In genomic region chr1:180181048-180181447, GRCh38 we compare ENCODE assay signal across 10 cellular contexts. TPM values are rescaled to one million over a fixed set of nuclear protein-coding genes. Genes with fewer than 3 reads are reported as not detected.
DNase-seq lines count a peak whose midpoint lies in the region; ATAC-seq, FAIRE-seq and TF ChIP-seq lines count a peak whose summit lies in the region.
"Had no signal": no experiment of that assay in that cellular context is flagged by ENCODE, and none has a peak within 500 bp of the region (broad histone marks: within the 10 kb centered on the region; RNA-seq: fewer than 3 reads in every experiment).

No MANE protein-coding gene starts in this region.

- no peak for ATAC-seq in stimulated activated naive CD8-positive, alpha-beta T cell treated with anti-CD3 and anti-CD28 coated beads, Interleukin-15, Interleukin-2, amounts not matched to agents 100 U/mL and 50 U/mL, for 24 hours
- no peak for ATAC-seq in stimulated activated naive CD8-positive, alpha-beta T cell treated with anti-CD3 and anti-CD28 coated beads, Interleukin-15, amount 100 ng/mL, for 72 hours
- ATAC-seq in aorta (ENCODE audit: low FRiP score) = no peak
- no peak for ATAC-seq in effector memory CD8-positive, alpha-beta T cell (replicated peaks)

- H3K4me1 ChIP-seq in aorta (ENCODE audit: control insufficient read depth in 1 of 2, insufficient read depth in 2 of 2, low read length in 2 of 2) = no peaks in the 10 kb centered on the region
- H3K4me1 ChIP-seq in CD4-positive, alpha-beta memory T cell (ENCODE audit: insufficient read depth, low read length) = no peaks in the 10 kb centered on the region

- no peak overlapping the region for H3K27ac Mint-ChIP-seq in stimulated activated naive CD8-positive, alpha-beta T cell treated with anti-CD3 and anti-CD28 coated beads, Interleukin-15, amount 100 ng/mL, for 72 hours
- H3K27ac Mint-ChIP-seq in CD4-positive, alpha-beta memory T cell = no peak overlapping the region
- no peak overlapping the region for H3K27ac Mint-ChIP-seq in effector memory CD8-positive, alpha-beta T cell

- H3K4me3 Mint-ChIP-seq in stimulated activated naive CD8-positive, alpha-beta T cell treated with anti-CD3 and anti-CD28 coated beads, Interleukin-15, amount 100 ng/mL, for 72 hours = no peak overlapping the region
- H3K4me3 Mint-ChIP-seq in CD4-positive, alpha-beta memory T cell = no peak overlapping the region
- no peak overlapping the region for H3K4me3 Mint-ChIP-seq in effector memory CD8-positive, alpha-beta T cell

- no peaks in the 10 kb centered on the region for H3K27me3 ChIP-seq in aorta (ENCODE audit: control insufficient read depth in 1 of 2, insufficient read depth in 2 of 2, low read length in 1 of 2)
- no peaks in the 10 kb centered on the region for H3K27me3 ChIP-seq in CD4-positive, alpha-beta memory T cell (ENCODE audit: insufficient read depth, low read length)

- intact Hi-C loops in aorta (cut with DNase I) = loop anchor here in 1 of 2 donors (10.0 kb wide), 1 partner anchor 304 kb away; no protein-coding TSS in a partner anchor
- intact Hi-C loops in CD4-positive, alpha-beta memory T cell (cut with micrococcal nuclease) = no loop called here

- no peaks in the 10 kb centered on the region for H3K4me1 Mint-ChIP-seq in stimulated activated naive CD8-positive, alpha-beta T cell treated with anti-CD3 and anti-CD28 coated beads, Interleukin-15, amount 100 ng/mL, for 72 hours
- peaks cover 0 to 4% (median 0%) of the 10 kb centered on the region in 4 donors for H3K4me1 Mint-ChIP-seq in CD4-positive, alpha-beta memory T cell
- H3K4me1 Mint-ChIP-seq in effector memory CD8-positive, alpha-beta T cell (ENCODE audit: low read depth in 2 of 2) = peaks cover 0 to 7% of the 10 kb centered on the region in 2 donors

- no peak overlapping the region for H3K27ac ChIP-seq in aorta (ENCODE audit: low read depth in 1 of 2, low read length in 2 of 2)
- no peak overlapping the region for H3K27ac ChIP-seq in CD4-positive, alpha-beta memory T cell (ENCODE audit: low read depth, low read length)
- H3K27ac ChIP-seq: epithelial cell of prostate had no signal

- H3K27me3 Mint-ChIP-seq in stimulated activated naive CD8-positive, alpha-beta T cell treated with anti-CD3 and anti-CD28 coated beads, Interleukin-15, amount 100 ng/mL, for 72 hours = no peaks in the 10 kb centered on the region
- no peaks in the 10 kb centered on the region for H3K27me3 Mint-ChIP-seq in CD4-positive, alpha-beta memory T cell
- no peaks in the 10 kb centered on the region for H3K27me3 Mint-ChIP-seq in effector memory CD8-positive, alpha-beta T cell

- WGBS in aorta, 2 donors = 67 to 69% methylated on average over 7 of the region's 7 CpGs

- H3K36me3 ChIP-seq in aorta (ENCODE audit: control insufficient read depth in 1 of 2, insufficient read depth in 2 of 2, low read length in 1 of 2) = peaks cover 0 to 4% of the 10 kb centered on the region in 2 donors
- no peaks in the 10 kb centered on the region for H3K36me3 ChIP-seq in CD4-positive, alpha-beta memory T cell (ENCODE audit: insufficient read depth, low read length)

- POLR2A ChIA-PET in CD4-positive, alpha-beta memory T cell (lab: Charles Lee; ENCODE audit: partially characterized antibody) = no interaction called here

- no peaks in the 10 kb centered on the region for H3K9me3 Mint-ChIP-seq in stimulated activated naive CD8-positive, alpha-beta T cell treated with anti-CD3 and anti-CD28 coated beads, Interleukin-15, amount 100 ng/mL, for 72 hours
- peaks cover 0 to 2% (median 0%) of the 10 kb centered on the region in 8 donors for H3K9me3 Mint-ChIP-seq in CD4-positive, alpha-beta memory T cell
- no peaks in the 10 kb centered on the region for H3K9me3 Mint-ChIP-seq in effector memory CD8-positive, alpha-beta T cell

- FAIRE-seq in GM12891 (lab: Jason Lieb, UNC) = no peak

- peak; percentile 32 for TF ChIP-seq CTCF in epithelial cell of esophagus (IDR thresholded peaks at IDR 0.05; ENCODE audit: insufficient read depth, low read depth, low read length, missing control alignments)

- H3K36me3 Mint-ChIP-seq in CD4-positive, alpha-beta memory T cell = peaks cover 29% of the 10 kb centered on the region in 2 donors
- peaks cover 9% of the 10 kb centered on the region for H3K36me3 Mint-ChIP-seq in effector memory CD8-positive, alpha-beta T cell (ENCODE audit: insufficient read depth)

- DNase-seq in stimulated activated naive CD8-positive, alpha-beta T cell treated with anti-CD3 and anti-CD28 coated beads, Interleukin-15, Interleukin-2, amounts not matched to agents 100 U/mL and 50 U/mL, for 24 hours = peak; percentile 31
- DNase-seq in stimulated activated naive CD8-positive, alpha-beta T cell treated with anti-CD3 and anti-CD28 coated beads, Interleukin-15, amount 100 ng/mL, for 72 hours = no peak
- peak; percentile 78 for DNase-seq in NCI-H82 (lab: John Stamatoyannopoulos, UW)
- DNase-seq in epithelial cell of esophagus (ENCODE audit: low read depth) = no peak
- peak; percentile 40 to 48 for DNase-seq in aorta
- DNase-seq in CD4-positive, alpha-beta memory T cell = no peak
- DNase-seq in GM12891 (ENCODE audit: insufficient read length, low spot score) = no peak
- no peak for DNase-seq in effector memory CD8-positive, alpha-beta T cell
- DNase-seq: Right ventricle myocardium superior had no signal

- no peak overlapping the region for H3K4me3 ChIP-seq in epithelial cell of esophagus (ENCODE audit: low read length)
- H3K4me3 ChIP-seq in aorta (ENCODE audit: low read length in 2 of 2) = no peak overlapping the region
- no peak overlapping the region for H3K4me3 ChIP-seq in CD4-positive, alpha-beta memory T cell (ENCODE audit: low read length in 2 of 2)

- CTCF ChIA-PET in CD4-positive, alpha-beta memory T cell (lab: Charles Lee; ENCODE audit: partially characterized antibody) = interaction anchor here (0.8 to 7.5 kb wide), 16 partner anchors 8 to 476 kb away, joined by 3 to 98 read pairs (median 4); no protein-coding TSS in a partner anchor

- no peak for TF ChIP-seq POLR2A in GM12891 (IDR thresholded peaks at IDR 0.05; ENCODE audit: low read depth, low read length)

- H3K9me3 ChIP-seq in aorta (ENCODE audit: control insufficient read depth, low read length) = no peaks in the 10 kb centered on the region
- H3K9me3 ChIP-seq in CD4-positive, alpha-beta memory T cell (ENCODE audit: control insufficient read depth in 1 of 2, low read length in 2 of 2) = no peaks in the 10 kb centered on the region

TF ChIP-seq in GM12891, 5 proteins besides CTCF, POLR2A, EP300 and RAD21:
- no peak for TF ChIP-seq POU2F2 (IDR thresholded peaks at IDR 0.05; ENCODE audit: low read depth, low read length)
- no peak for TF ChIP-seq PAX5 (IDR thresholded peaks at IDR 0.05; ENCODE audit: insufficient read depth, low read length, severe bottlenecking)
- no peak for TF ChIP-seq POLR2AphosphoS5 (IDR thresholded peaks at IDR 0.05; ENCODE audit: low read depth, low read length)
- TF ChIP-seq SPI1 (IDR thresholded peaks at IDR 0.05; ENCODE audit: low read depth, low read length) = no peak
- TF ChIP-seq TAF1 (IDR thresholded peaks at IDR 0.05; ENCODE audit: low read depth, low read length) = no peak

RNA-seq across cellular contexts. Expression of gene QSOX1, which starts 26.4 kb away (rescaled TPM):
- 10 to 100 TPM; 88.2 to 95.1 TPM for total RNA-seq in aorta
- polyA plus RNA-seq in aorta = 100 to 1,000 TPM in 1 of 2 donors, 10 to 100 TPM in 1; 24.5 to 181 TPM
- total RNA-seq in CD4-positive, alpha-beta memory T cell = 10 to 100 TPM; 19.1 to 25.1 TPM
- 10 to 100 TPM; 10.7 to 16.3 TPM for polyA plus RNA-seq in CD4-positive, alpha-beta memory T cell
- 26.0 TPM for polyA plus RNA-seq in GM12891 (2012; ENCODE audit: low read depth, missing spikeins)

RNA-seq across cellular contexts. Expression of gene LHX4, which starts 49.0 kb away (rescaled TPM):
- total RNA-seq in aorta = not detected
- polyA plus RNA-seq in aorta = under 1 TPM; 0.05 to 0.25 TPM
- total RNA-seq in CD4-positive, alpha-beta memory T cell = not detected
- under 1 TPM in 1 of 2 donors, not detected in 1; 0.25 TPM for polyA plus RNA-seq in CD4-positive, alpha-beta memory T cell
- 0.64 TPM for polyA plus RNA-seq in GM12891 (2012; ENCODE audit: low read depth, missing spikeins)
- total RNA-seq: Right ventricle myocardium superior had no signal

Comparison
In these comparisons a context has a peak if more than half of its experiments do, and no peak if none do; other contexts are left out.
1. DNase-seq: peak in stimulated activated naive CD8-positive, alpha-beta T cell treated with anti-CD3 and anti-CD28 coated beads, Interleukin-15, Interleukin-2, amounts not matched to agents 100 U/mL and 50 U/mL, for 24 hours (single experiment), NCI-H82 (single experiment) and aorta (2 of 2); none in stimulated activated naive CD8-positive, alpha-beta T cell treated with anti-CD3 and anti-CD28 coated beads, Interleukin-15, amount 100 ng/mL, for 72 hours (0 of 2), epithelial cell of esophagus (single experiment), CD4-positive, alpha-beta memory T cell (0 of 5), GM12891 (single experiment) and effector memory CD8-positive, alpha-beta T cell (0 of 3).